ENCODE assay signal across 20 cellular contexts in the genomic region with DNA sequence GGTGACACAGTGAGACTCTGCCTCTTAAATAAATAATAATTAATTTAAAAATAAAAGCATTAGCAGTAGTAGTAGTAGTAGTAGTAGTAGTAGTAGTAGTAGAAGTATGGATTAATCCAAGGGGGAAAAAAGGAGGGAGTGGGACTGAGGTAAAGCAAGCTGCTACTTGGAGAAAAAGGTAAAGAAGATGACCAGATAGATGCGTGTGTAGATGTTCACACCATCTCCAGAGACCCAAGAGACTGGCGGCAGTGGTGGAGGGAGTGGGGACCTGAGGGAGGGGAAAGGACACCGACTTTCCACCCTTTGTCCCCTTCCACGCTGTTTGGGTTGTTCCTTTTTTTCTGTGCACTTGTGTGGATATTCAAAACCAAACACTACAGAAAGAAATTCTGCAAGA.
"Had no signal": no experiment of that assay in that cellular context is flagged by ENCODE, and none has a peak within 500 bp of the region (broad histone marks: within the 10 kb centered on the region; RNA-seq: fewer than 3 reads in every experiment).

No MANE protein-coding gene starts in this region.

- H3K9me3 Mint-ChIP-seq: activated CD4-positive, alpha-beta T cell treated with anti-CD3 and anti-CD28 coated beads, Interleukin-2, amount 10 ng/mL, durations not matched to agents 7 days and 5 days; activated naive CD8-positive, alpha-beta T cell treated with anti-CD3 and anti-CD28 coated beads for 36 hours had no signal

- DNase-seq: activated CD4-positive, alpha-beta T cell treated with anti-CD3 and anti-CD28 coated beads, Interleukin-2, amount 10 ng/mL, durations not matched to agents 7 days and 5 days; activated CD4-positive, CD25-positive, alpha-beta regulatory T cell; activated CD8-positive, alpha-beta memory T cell treated with anti-CD3 and anti-CD28 coated beads, Interleukin-2, amount 50 U/mL, for 48 hours; activated naive CD8-positive, alpha-beta T cell treated with anti-CD3 and anti-CD28 coated beads for 36 hours; amygdala; body of pancreas; central memory CD4-positive, alpha-beta T cell; colonic mucosa; left colon; lower lobe of right lung; retina; stimulated activated CD4-positive, alpha-beta T cell treated with anti-CD3 and anti-CD28 coated beads, Interleukin-4, amount 100 ng/mL, for 24 hours; stimulated activated CD8-positive, alpha-beta memory T cell treated with anti-CD3 and anti-CD28 coated beads, Interleukin-4, amount 100 ng/mL, for 48 hours; stimulated activated naive CD4-positive, alpha-beta T cell treated with Interleukin-2 at 50 U/mL for 16 hours; T-helper 2 cell; transverse colon had no signal

- H3K27ac ChIP-seq: body of pancreas, colonic mucosa, lower lobe of right lung, transverse colon had no signal

- H3K36me3 Mint-ChIP-seq: activated naive CD8-positive, alpha-beta T cell treated with anti-CD3 and anti-CD28 coated beads for 36 hours had no signal

- H3K4me3 ChIP-seq: body of pancreas, colonic mucosa, lower lobe of right lung, skin epidermis, transverse colon had no signal

- H3K4me1 ChIP-seq: colonic mucosa had no signal

- H3K27me3 ChIP-seq: body of pancreas, colonic mucosa had no signal

- H3K27ac Mint-ChIP-seq: activated CD4-positive, alpha-beta T cell treated with anti-CD3 and anti-CD28 coated beads, Interleukin-2, amount 10 ng/mL, durations not matched to agents 7 days and 5 days; activated naive CD8-positive, alpha-beta T cell treated with anti-CD3 and anti-CD28 coated beads for 36 hours had no signal

- FAIRE-seq: islet of Langerhans, TTC549 had no signal

- ATAC-seq: body of pancreas, esophagus mucosa, left colon, lower lobe of right lung had no signal

- H3K4me3 Mint-ChIP-seq: activated CD4-positive, alpha-beta T cell treated with anti-CD3 and anti-CD28 coated beads, Interleukin-2, amount 10 ng/mL, durations not matched to agents 7 days and 5 days; activated naive CD8-positive, alpha-beta T cell treated with anti-CD3 and anti-CD28 coated beads for 36 hours had no signal

- H3K36me3 ChIP-seq: colonic mucosa, lower lobe of right lung, transverse colon had no signal

- H3K9me3 ChIP-seq: body of pancreas, colonic mucosa, lower lobe of right lung, transverse colon had no signal
